Comparison of ENCODE assay signal across 9 cellular contexts in the genomic region with DNA sequence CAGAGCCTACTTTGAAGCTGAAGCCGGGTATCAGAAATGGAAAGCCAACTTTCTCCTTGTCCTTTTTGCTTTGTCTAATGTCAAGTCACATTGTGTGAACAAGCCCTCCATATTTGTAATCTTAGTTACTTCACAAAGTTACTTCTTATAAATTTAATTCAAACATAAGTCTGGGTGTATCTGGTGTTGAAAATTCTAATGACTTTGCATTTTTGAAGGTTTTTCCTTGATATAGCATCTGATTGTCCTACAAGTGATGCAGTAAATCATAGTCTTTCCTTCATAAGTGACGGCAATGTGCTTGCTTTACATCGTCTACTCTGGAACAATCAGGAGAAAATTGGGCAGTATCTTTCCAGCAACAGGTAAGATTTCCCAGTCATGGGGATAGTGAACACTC. TPM values are rescaled to one million over a fixed set of nuclear protein-coding genes. Genes with fewer than 3 reads are reported as not detected.
"Had no signal": no experiment of that assay in that cellular context is flagged by ENCODE, and none has a peak within 500 bp of the region (broad histone marks: within the 10 kb centered on the region; RNA-seq: fewer than 3 reads in every experiment).

No MANE protein-coding gene starts in this region.

- H3K4me3 ChIP-seq: HAP-1 had no signal

- H3K9me3 Mint-ChIP-seq: HFFc6, IgD-negative memory B cell had no signal

- DNase-seq: GOT3, H7, HFFc6, KG1 had no signal

- H3K27ac Mint-ChIP-seq: HFFc6, IgD-negative memory B cell had no signal

- H3K4me3 Mint-ChIP-seq: HFFc6, IgD-negative memory B cell had no signal

- H3K27me3 Mint-ChIP-seq: IgD-negative memory B cell had no signal

- H3K4me1 Mint-ChIP-seq: IgD-negative memory B cell had no signal

- H3K9me3 ChIP-seq: HAP-1 had no signal

- H3K27ac ChIP-seq: HL-60 had no signal

- H3K4me1 ChIP-seq: HAP-1 had no signal

- ATAC-seq: HCT116 had no signal

RNA-seq across cellular contexts. Expression of a gene that starts 36.9 kb away (rescaled TPM):
- total RNA-seq: H4, H7 had no signal
- polyA plus RNA-seq: IgD-negative memory B cell had no signal

RNA-seq across cellular contexts. Expression of a gene that starts 53.7 kb away (rescaled TPM):
- total RNA-seq: H7 had no signal
